8 cellular contexts compared by ENCODE assay signal in genomic region chr6:98835149-98836024, GRCh38. TPM values are rescaled to one million over a fixed set of nuclear protein-coding genes. Genes with fewer than 3 reads are reported as not detected.
DNase-seq lines count a peak whose midpoint lies in the region; ATAC-seq and TF ChIP-seq lines count a peak whose summit lies in the region.

No MANE protein-coding gene starts in this region.

- in situ Hi-C loops in gastrocnemius medialis (cut with MboI; ENCODE audit: low sequenced_read_pairs in 4 of 4): loop anchor here in 1 of 4 donors (25.0 kb wide), 1 partner anchor 1348 kb away; no protein-coding TSS in a partner anchor

- no peak overlapping the region for H3K27ac Mint-ChIP-seq in endothelial cell (ENCODE audit: unreplicated experiment)

- H3K36me3 ChIP-seq in gastrocnemius medialis: no peaks in the 10 kb centered on the region

- H3K27me3 Mint-ChIP-seq in endothelial cell (ENCODE audit: unreplicated experiment): peaks cover 36% of the 10 kb centered on the region

- TF ChIP-seq POLR2A in gastrocnemius medialis (IDR thresholded peaks at IDR 0.05): no peak

- H3K36me3 Mint-ChIP-seq in endothelial cell (ENCODE audit: low read depth, unreplicated experiment): peaks cover 6% of the 10 kb centered on the region

- H3K4me3 Mint-ChIP-seq in endothelial cell (ENCODE audit: unreplicated experiment): peak overlapping the region; percentile 23

- H3K4me1 ChIP-seq in gastrocnemius medialis: peaks cover 15 to 42% of the 10 kb centered on the region in 2 donors

- ATAC-seq in gastrocnemius medialis: no peak
- no peak for ATAC-seq in GM18909 (IDR thresholded peaks at IDR 0.05; ENCODE audit: poor library complexity, unreplicated experiment)

- H3K27ac ChIP-seq in gastrocnemius medialis: no peak overlapping the region

- H3K9me3 Mint-ChIP-seq in endothelial cell (ENCODE audit: unreplicated experiment): no peaks in the 10 kb centered on the region

- H3K27me3 ChIP-seq in gastrocnemius medialis: peaks cover 94 to 98% (median 94%) of the 10 kb centered on the region in 3 donors

- intact Hi-C loops in gastrocnemius medialis (cut with DNase I; ENCODE audit: low total_unique reads): no loop called here

- no peaks in the 10 kb centered on the region for H3K9me3 ChIP-seq in gastrocnemius medialis

- peak overlapping the region in 3 of 4 donors; percentile 23 to 57 (median 27) for H3K4me3 ChIP-seq in gastrocnemius medialis

- peaks cover 35% of the 10 kb centered on the region for H3K4me1 Mint-ChIP-seq in endothelial cell (ENCODE audit: unreplicated experiment)

- TF ChIP-seq CTCF in endothelial cell (IDR thresholded peaks at IDR 0.05; ENCODE audit: unreplicated experiment) (no peak), gastrocnemius medialis (IDR thresholded peaks at IDR 0.05 in 4 of 5, conservative IDR thresholded peaks at IDR 0.05 in 1 of 5) (no peak), GM20000 (IDR thresholded peaks at IDR 0.05; ENCODE audit: extremely low read depth, missing control alignments) (no peak)

- DNase-seq in DMS 273 (lab: John Stamatoyannopoulos, UW; ENCODE audit: unreplicated experiment) (peak; percentile 50), DMS 273 treated with DMSO at 0.1 percent for 48 hours (lab: John Stamatoyannopoulos, UW) (no peak), NCI-H2107 (lab: John Stamatoyannopoulos, UW) (peak; percentile 31), endothelial cell (ENCODE audit: low spot score) (peak; percentile 35), gastrocnemius medialis (no peak), GM20000 (ENCODE audit: low spot score) (no peak), HCEC 1CT (no peak)

RNA-seq across cellular contexts. Expression of gene POU3F2, which starts 1.0 kb away (rescaled TPM):
- total RNA-seq in endothelial cell (ENCODE audit: unreplicated experiment): 0.08 TPM
- under 1 TPM in 1 of 4 donors, not detected in 3; 0.07 TPM for total RNA-seq in gastrocnemius medialis

Comparison
In these comparisons a context has a peak if more than half of its experiments do, and no peak if none do; other contexts are left out.
1. DNase-seq: peak in DMS 273 (single experiment), NCI-H2107 (single experiment) and endothelial cell (single experiment); none in DMS 273 treated with DMSO at 0.1 percent for 48 hours (single experiment), gastrocnemius medialis (0 of 2), GM20000 (single experiment) and HCEC 1CT (single experiment).